25 cellular contexts compared by ENCODE assay signal in the genomic region with DNA sequence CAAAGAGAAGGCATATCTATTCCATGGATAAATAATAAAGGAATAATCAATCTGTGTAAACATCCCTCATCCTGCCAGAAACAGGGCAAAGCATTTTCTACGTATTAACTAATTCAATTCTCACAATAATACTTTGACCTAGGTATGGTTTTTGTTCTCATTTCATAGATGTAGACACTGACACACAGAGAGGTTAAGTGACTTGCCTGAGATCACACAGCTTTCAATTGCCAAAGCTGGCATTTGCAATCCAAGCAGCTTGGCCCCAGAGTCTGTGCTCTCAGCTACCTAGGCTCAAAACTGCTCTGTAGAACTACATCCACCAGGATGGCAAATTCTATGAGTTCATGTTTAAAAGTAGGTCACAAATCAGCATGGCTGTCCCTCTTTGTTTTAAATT.
"Had no signal": no experiment of that assay in that cellular context is flagged by ENCODE, and none has a peak within 500 bp of the region (broad histone marks: within the 10 kb centered on the region; RNA-seq: fewer than 3 reads in every experiment).

No MANE protein-coding gene starts in this region.

- H3K79me2 ChIP-seq: parathyroid adenoma had no signal

- ATAC-seq: natural killer cell; psoas muscle; right cardiac atrium; stimulated activated effector memory CD8-positive, alpha-beta T cell treated with anti-CD3 and anti-CD28 coated beads, Interleukin-12 subunit alpha, Interleukin-12 subunit beta, amount 100 ng/mL, for 72 hours; stimulated activated naive B cell treated with anti-CD40 and anti-IgM and Interleukin-4, amounts not matched to agents 10 μg/mL and 1 μg/mL and 100 μg/mL, for 72 hours; upper lobe of right lung had no signal

- H3K36me3 ChIP-seq: neural progenitor cell, ovary, right lobe of liver, sigmoid colon, stomach, suprapubic skin, tibial artery, transverse colon, upper lobe of right lung, uterus had no signal

- H3K27me3 ChIP-seq: neural progenitor cell, ovary, right lobe of liver, sigmoid colon, testis, transverse colon, upper lobe of right lung, uterus had no signal

- H2AFZ ChIP-seq: neural progenitor cell, parathyroid adenoma had no signal

- FAIRE-seq: small intestine had no signal

- H3K4me3 ChIP-seq: neural progenitor cell, ovary, psoas muscle, right lobe of liver, sigmoid colon, stomach, suprapubic skin, testis, tibial artery, transverse colon, upper lobe of right lung, uterus had no signal

- H3K27ac ChIP-seq: neural progenitor cell, ovary, parathyroid adenoma, psoas muscle, right lobe of liver, sigmoid colon, stomach, suprapubic skin, testis, tibial artery, transverse colon, upper lobe of right lung, uterus had no signal

- H3K4me1 ChIP-seq: neural progenitor cell, parathyroid adenoma, psoas muscle, right lobe of liver, sigmoid colon, stomach, suprapubic skin, testis, tibial artery, transverse colon, upper lobe of right lung, uterus had no signal

- H3K9ac ChIP-seq: neural progenitor cell, parathyroid adenoma had no signal

- H3K4me2 ChIP-seq: neural progenitor cell had no signal

- H3K9me3 ChIP-seq: ovary, psoas muscle, right lobe of liver, sigmoid colon, suprapubic skin, testis, tibial artery, transverse colon, upper lobe of right lung, uterus had no signal

- DNase-seq: natural killer cell; occipital lobe; ovary; posterior cingulate gyrus; psoas muscle; right cardiac atrium; right lobe of liver; sigmoid colon; small intestine; stimulated activated CD4-positive, alpha-beta T cell treated with anti-CD3 and anti-CD28 coated beads, Interleukin-15, amount 100 ng/mL, for 24 hours; stimulated activated CD4-positive, alpha-beta T cell treated with anti-CD3 and anti-CD28 coated beads, Interleukin-2, amount 100 ng/mL, for 24 hours; stimulated activated CD4-positive, alpha-beta T cell treated with anti-CD3 and anti-CD28 coated beads, Interleukin-2, amount 100 ng/mL, for 48 hours; stimulated activated CD4-positive, alpha-beta T cell treated with anti-CD3 and anti-CD28 coated beads, Interleukin-4, amount 100 ng/mL, for 24 hours; stimulated activated naive B cell treated with anti-CD40 and anti-IgM and Interleukin-4, amounts not matched to agents 10 μg/mL and 1 μg/mL and 100 μg/mL, for 72 hours; stimulated activated naive CD4-positive, alpha-beta T cell treated with Interleukin-2 at 50 U/mL for 16 hours; stomach; testis; tibial artery; transverse colon; upper lobe of right lung; uterus had no signal
